ENCODE assay signal across 8 cellular contexts in the genomic region with DNA sequence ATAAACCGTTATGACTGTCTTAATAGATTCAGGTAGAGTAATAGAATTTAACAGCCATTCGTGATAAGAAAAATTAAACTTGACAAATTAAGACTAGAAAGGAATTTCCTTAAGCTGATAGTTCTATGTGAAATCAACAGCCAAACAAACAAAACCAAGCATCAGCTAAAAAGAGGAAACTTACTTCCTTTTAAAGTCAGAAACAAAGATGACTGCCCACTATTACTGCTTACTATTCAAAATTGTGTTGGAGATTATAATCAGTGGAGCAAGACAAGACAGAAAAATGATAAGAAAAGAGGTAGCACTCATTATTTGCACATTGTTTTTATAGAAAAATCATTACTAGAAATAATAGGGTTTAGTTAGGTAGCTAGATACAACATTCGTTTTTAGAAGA.
"Had no signal": no experiment of that assay in that cellular context is flagged by ENCODE, and none has a peak within 500 bp of the region (broad histone marks: within the 10 kb centered on the region; RNA-seq: fewer than 3 reads in every experiment).

No MANE protein-coding gene starts in this region.

- H3K9me3 Mint-ChIP-seq: GM23338, H9, IgD-negative memory B cell had no signal

- H3K27ac ChIP-seq: HL-60 had no signal

- H3K27ac Mint-ChIP-seq: GM23338 had no signal

- H3K4me1 Mint-ChIP-seq: GM23338, H9 had no signal

- H3K4me3 Mint-ChIP-seq: GM23338, H9 had no signal

- FAIRE-seq: H1, H54, HepG2 had no signal

- DNase-seq: H9, HCEC 1CT had no signal

- H3K27me3 Mint-ChIP-seq: IgD-negative memory B cell had no signal

- ATAC-seq: GM23338, HepG2 had no signal

- H2AFZ ChIP-seq: GM23338 had no signal

- H3K4me2 ChIP-seq: GM23338 had no signal

- H3K4me3 ChIP-seq: GM23338 had no signal
